8 cellular contexts compared by ENCODE assay signal in genomic region chr19:16247353-16248182, GRCh38. TPM values are rescaled to one million over a fixed set of nuclear protein-coding genes. Genes with fewer than 3 reads are reported as not detected.
DNase-seq lines count a peak whose midpoint lies in the region; ATAC-seq and TF ChIP-seq lines count a peak whose summit lies in the region.

No MANE protein-coding gene starts in this region.

- no peak for TF ChIP-seq POLR2A in stomach (IDR thresholded peaks at IDR 0.05)

- H3F3A ChIP-seq in neural progenitor cell (ENCODE audit: low read depth) = no peaks in the 10 kb centered on the region

- H3K4me3 Mint-ChIP-seq in neural progenitor cell = peak overlapping the region; percentile 1

- H3K4me2 ChIP-seq in neural progenitor cell = no peak overlapping the region

- intact Hi-C loops in stomach (cut with DNase I; ENCODE audit: low total_unique reads) = loop anchor here (5.0 kb wide), 1 partner anchor 135 kb away; no protein-coding TSS in a partner anchor

- DNase-seq in DMS 273 treated with DMSO at 0.1 percent for 48 hours (lab: John Stamatoyannopoulos, UW) (peak; percentile 12), KG1 (lab: John Stamatoyannopoulos, UW) (peak; percentile 73), SHP77 (lab: John Stamatoyannopoulos, UW) (peak; percentile 84 to 86), fibroblast of pulmonary artery (ENCODE audit: low read depth) (peak; percentile 83), neural progenitor cell (ENCODE audit: low spot score) (peak; percentile 89), stomach (peak; percentile 89)
- DNase-seq in activated T-helper 9 cell treated with anti-CD3 and anti-CD28 coated beads, Interleukin-2, amount 50 U/mL, for 16 hours (ENCODE audit: low read depth) = peak; percentile 75

- H2AFZ ChIP-seq in neural progenitor cell (replicated peaks) = peak overlapping the region; percentile 45

- ATAC-seq in GM18868 (IDR thresholded peaks at IDR 0.05; ENCODE audit: unreplicated experiment) = no peak

- H3K36me3 ChIP-seq in neural progenitor cell (no peaks in the 10 kb centered on the region), stomach (no peaks in the 10 kb centered on the region)

- no peaks in the 10 kb centered on the region for H3K9me3 ChIP-seq in neural progenitor cell (ENCODE audit: low read depth)
- no peaks in the 10 kb centered on the region for H3K9me3 ChIP-seq in stomach

- H3K27ac Mint-ChIP-seq in neural progenitor cell = no peak overlapping the region

- no peaks in the 10 kb centered on the region for H3K79me2 ChIP-seq in neural progenitor cell (ENCODE audit: low read depth)

- no peak overlapping the region for H3K27ac ChIP-seq in neural progenitor cell
- H3K27ac ChIP-seq in stomach = peak overlapping the region in 1 of 5 donors; percentile 12

- no peaks in the 10 kb centered on the region for H3K9me3 Mint-ChIP-seq in neural progenitor cell

- no peak for TF ChIP-seq EP300 in stomach (IDR thresholded peaks at IDR 0.05)

- WGBS in stomach, 5 donors = 37 to 42% (median 39%) methylated on average over 17 to 18 of the region's 18 CpGs

- H3K9ac ChIP-seq in neural progenitor cell = no peak overlapping the region

- no peaks in the 10 kb centered on the region for H3K4me1 ChIP-seq in neural progenitor cell
- H3K4me1 ChIP-seq in stomach = peaks cover 0 to 14% (median 7%) of the 10 kb centered on the region in 4 donors

- H3K4me3 ChIP-seq in fibroblast of pulmonary artery (replicated peaks; ENCODE audit: low read depth, low read length) = no peak overlapping the region
- no peak overlapping the region for H3K4me3 ChIP-seq in neural progenitor cell
- H3K4me3 ChIP-seq in stomach = no peak overlapping the region

- TF ChIP-seq CTCF in fibroblast of pulmonary artery (IDR thresholded peaks at IDR 0.05; ENCODE audit: low read length, missing control alignments) (peak; percentile 95), neural progenitor cell (IDR thresholded peaks at IDR 0.05) (peak; percentile 97), stomach (IDR thresholded peaks at IDR 0.05) (peak in 6 of 7 experiments; percentile 17 to 98 (median 94))

- H3K27me3 Mint-ChIP-seq in neural progenitor cell (ENCODE audit: insufficient read depth, low read depth) = peaks cover 8% of the 10 kb centered on the region

- no peaks in the 10 kb centered on the region for H3K36me3 Mint-ChIP-seq in neural progenitor cell

- no peaks in the 10 kb centered on the region for H4K20me1 ChIP-seq in neural progenitor cell (ENCODE audit: low read depth)

- no peaks in the 10 kb centered on the region for H3K4me1 Mint-ChIP-seq in neural progenitor cell

- H3K27me3 ChIP-seq in neural progenitor cell (no peaks in the 10 kb centered on the region), stomach (no peaks in the 10 kb centered on the region)

RNA-seq across cellular contexts. Expression of gene AP1M1, which starts 49.9 kb away (rescaled TPM):
- 26.5 and 53.3 TPM in 2 replicates for total RNA-seq in neural progenitor cell (ENCODE audit: low replicate concordance)
- total RNA-seq in stomach = 10 to 100 TPM in 4 of 5 donors, 1 to 10 TPM in 1; 2.0 to 92.4 (median 27.1) TPM
- 10 to 100 TPM; 24.2 to 32.8 (median 30.4) TPM for polyA plus RNA-seq in stomach

Comparison
In these comparisons a context has a peak if more than half of its experiments do, and no peak if none do; other contexts are left out.
1. DNase-seq: peak in every context shown above with its lines; median percentile 89 in neural progenitor cell; 89 in stomach; 85 in SHP77; 83 in fibroblast of pulmonary artery; 75 in activated T-helper 9 cell treated with anti-CD3 and anti-CD28 coated beads, Interleukin-2, amount 50 U/mL, for 16 hours; 73 in KG1; 12 in DMS 273 treated with DMSO at 0.1 percent for 48 hours.